8 cellular contexts compared by ENCODE assay signal in the genomic region with DNA sequence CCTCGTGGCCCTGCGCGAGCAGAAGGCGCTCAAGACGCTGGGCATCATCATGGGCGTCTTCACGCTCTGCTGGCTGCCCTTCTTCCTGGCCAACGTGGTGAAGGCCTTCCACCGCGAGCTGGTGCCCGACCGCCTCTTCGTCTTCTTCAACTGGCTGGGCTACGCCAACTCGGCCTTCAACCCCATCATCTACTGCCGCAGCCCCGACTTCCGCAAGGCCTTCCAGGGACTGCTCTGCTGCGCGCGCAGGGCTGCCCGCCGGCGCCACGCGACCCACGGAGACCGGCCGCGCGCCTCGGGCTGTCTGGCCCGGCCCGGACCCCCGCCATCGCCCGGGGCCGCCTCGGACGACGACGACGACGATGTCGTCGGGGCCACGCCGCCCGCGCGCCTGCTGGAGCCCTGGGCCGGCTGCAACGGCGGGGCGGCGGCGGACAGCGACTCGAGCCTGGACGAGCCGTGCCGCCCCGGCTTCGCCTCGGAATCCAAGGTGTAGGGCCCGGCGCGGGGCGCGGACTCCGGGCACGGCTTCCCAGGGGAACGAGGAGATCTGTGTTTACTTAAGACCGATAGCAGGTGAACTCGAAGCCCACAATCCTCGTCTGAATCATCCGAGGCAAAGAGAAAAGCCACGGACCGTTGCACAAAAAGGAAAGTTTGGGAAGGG.
DNase-seq lines count a peak whose midpoint lies in the region; ATAC-seq and TF ChIP-seq lines count a peak whose summit lies in the region.

No MANE protein-coding gene starts in this region.

- H3K27me3 ChIP-seq in muscle layer of duodenum (ENCODE audit: low read depth, low read length) = peaks cover 10% of the 10 kb centered on the region

- H3K4me1 ChIP-seq in muscle layer of duodenum (ENCODE audit: control insufficient read depth in 1 of 2, insufficient read depth in 2 of 2, low read length in 2 of 2) = peaks cover 4 to 19% of the 10 kb centered on the region in 2 donors

- H3K9me3 ChIP-seq in muscle layer of duodenum (ENCODE audit: control insufficient read depth in 1 of 2, low read length in 2 of 2) = no peaks in the 10 kb centered on the region

- peak; percentile 30 for DNase-seq in NCI-H774 (lab: John Stamatoyannopoulos, UW)
- no peak for DNase-seq in coronary artery (ENCODE audit: low spot score)
- no peak for DNase-seq in GOT3 (lab: John Stamatoyannopoulos, UW)
- DNase-seq in hippocampal formation (lab: John Stamatoyannopoulos, UW) = no peak

- no peak for ATAC-seq in HG02623 (IDR thresholded peaks at IDR 0.05; ENCODE audit: unreplicated experiment)
- no peak for ATAC-seq in GM19455 (IDR thresholded peaks at IDR 0.05; ENCODE audit: unreplicated experiment)

- no peaks in the 10 kb centered on the region for H3K36me3 ChIP-seq in muscle layer of duodenum (ENCODE audit: control insufficient read depth in 1 of 2, insufficient read depth in 2 of 2, low read length in 2 of 2)

- H3K4me3 ChIP-seq in GM12875 (ENCODE audit: low read depth, low read length) = peak overlapping the region; percentile 52
- peak overlapping the region; percentile 76 for H3K4me3 ChIP-seq in coronary artery
- H3K4me3 ChIP-seq in muscle layer of duodenum (ENCODE audit: low read depth in 1 of 2, low read length in 2 of 2) = peak overlapping the region; percentile 53 to 62

- H3K27ac ChIP-seq in coronary artery = peak overlapping the region; percentile 36 to 85
- no peak overlapping the region for H3K27ac ChIP-seq in muscle layer of duodenum (ENCODE audit: low read length)

- no peak for TF ChIP-seq CTCF in GM12875 (IDR thresholded peaks at IDR 0.05; ENCODE audit: borderline replicate concordance, insufficient read depth, low read depth, low read length)
- no peak for TF ChIP-seq CTCF in coronary artery (IDR thresholded peaks at IDR 0.05)
